ENCODE assay signal across 1 cellular context in genomic region chr15:63939531-63940130, GRCh38.
TF ChIP-seq lines count a peak whose summit lies in the region.

No MANE protein-coding gene starts in this region.

TF ChIP-seq in GM23338, 12 proteins besides CTCF, POLR2A, EP300 and RAD21 (continued from another document):
- no peak for TF ChIP-seq CREB1 (CRISPR knock-in tag; IDR thresholded peaks at IDR 0.05; ENCODE audit: low read depth)
- TF ChIP-seq ETS1 (IDR thresholded peaks at IDR 0.05): no peak
- no peak for TF ChIP-seq NANOG (IDR thresholded peaks at IDR 0.05; ENCODE audit: borderline replicate concordance)
- no peak for TF ChIP-seq EZH2phosphoT487 (IDR thresholded peaks at IDR 0.05; ENCODE audit: unreplicated experiment)
- no peak for TF ChIP-seq REST (IDR thresholded peaks at IDR 0.05; ENCODE audit: unreplicated experiment)
TF ChIP-seq in GM23338: peak in this region for 0.
